20 cellular contexts compared by ENCODE assay signal in genomic region chr16:46897471-46897870, GRCh38.
"Had no signal": no experiment of that assay in that cellular context is flagged by ENCODE, and none has a peak within 500 bp of the region (broad histone marks: within the 10 kb centered on the region; RNA-seq: fewer than 3 reads in every experiment).

No MANE protein-coding gene starts in this region.

- ATAC-seq: activated CD4-positive, alpha-beta T cell treated with anti-CD3 and anti-CD28 coated beads for 36 hours; esophagus mucosa had no signal

- H3K4me1 ChIP-seq: left lung, neural progenitor cell had no signal

- H3K9me3 ChIP-seq: breast epithelium, left lung, spleen, vagina had no signal

- H3K27me3 Mint-ChIP-seq: activated CD4-positive, alpha-beta memory T cell treated with anti-CD3 and anti-CD28 coated beads, Interleukin-2, amount 10 ng/mL, durations not matched to agents 7 days and 5 days; activated CD4-positive, alpha-beta T cell treated with anti-CD3 and anti-CD28 coated beads for 36 hours; activated naive CD8-positive, alpha-beta T cell treated with anti-CD3 and anti-CD28 coated beads, Interleukin-2, amount 10 ng/mL, durations not matched to agents 7 days and 5 days had no signal

- H3K27ac Mint-ChIP-seq: activated CD4-positive, alpha-beta memory T cell treated with anti-CD3 and anti-CD28 coated beads, Interleukin-2, amount 10 ng/mL, durations not matched to agents 7 days and 5 days; activated CD4-positive, alpha-beta T cell treated with anti-CD3 and anti-CD28 coated beads for 36 hours; activated naive CD8-positive, alpha-beta T cell treated with anti-CD3 and anti-CD28 coated beads, Interleukin-2, amount 10 ng/mL, durations not matched to agents 7 days and 5 days; T-helper 2 cell treated with Interferon-gamma antibody and Interleukin-4, amounts not matched to agents 5 μg/mL and 100 μg/mL, for 36 hours had no signal

- H3K79me2 ChIP-seq: parathyroid adenoma had no signal

- H3K4me1 Mint-ChIP-seq: activated CD4-positive, alpha-beta memory T cell treated with anti-CD3 and anti-CD28 coated beads, Interleukin-2, amount 10 ng/mL, durations not matched to agents 7 days and 5 days; activated CD4-positive, alpha-beta T cell treated with anti-CD3 and anti-CD28 coated beads for 36 hours; activated naive CD8-positive, alpha-beta T cell treated with anti-CD3 and anti-CD28 coated beads, Interleukin-2, amount 10 ng/mL, durations not matched to agents 7 days and 5 days had no signal

- H3K36me3 Mint-ChIP-seq: activated naive CD8-positive, alpha-beta T cell treated with anti-CD3 and anti-CD28 coated beads, Interleukin-2, amount 10 ng/mL, durations not matched to agents 7 days and 5 days had no signal

- H3K27ac ChIP-seq: breast epithelium, left lung, neural progenitor cell, parathyroid adenoma, spleen, vagina had no signal

- H3K36me3 ChIP-seq: breast epithelium, neural progenitor cell, vagina had no signal

- H2AFZ ChIP-seq: neural progenitor cell, parathyroid adenoma had no signal

- H3K4me3 ChIP-seq: breast epithelium, left lung, neural progenitor cell, spleen, vagina had no signal

- H3K9ac ChIP-seq: neural progenitor cell, parathyroid adenoma had no signal

- H3K9me3 Mint-ChIP-seq: activated CD4-positive, alpha-beta memory T cell treated with anti-CD3 and anti-CD28 coated beads, Interleukin-2, amount 10 ng/mL, durations not matched to agents 7 days and 5 days; activated naive CD8-positive, alpha-beta T cell treated with anti-CD3 and anti-CD28 coated beads, Interleukin-2, amount 10 ng/mL, durations not matched to agents 7 days and 5 days; endodermal cell; neural progenitor cell; T-helper 2 cell treated with Interferon-gamma antibody and Interleukin-4, amounts not matched to agents 5 μg/mL and 100 μg/mL, for 36 hours had no signal

- H3K4me3 Mint-ChIP-seq: activated CD4-positive, alpha-beta memory T cell treated with anti-CD3 and anti-CD28 coated beads, Interleukin-2, amount 10 ng/mL, durations not matched to agents 7 days and 5 days; activated CD4-positive, alpha-beta T cell treated with anti-CD3 and anti-CD28 coated beads for 36 hours; activated naive CD8-positive, alpha-beta T cell treated with anti-CD3 and anti-CD28 coated beads, Interleukin-2, amount 10 ng/mL, durations not matched to agents 7 days and 5 days; endodermal cell; T-helper 2 cell treated with Interferon-gamma antibody and Interleukin-4, amounts not matched to agents 5 μg/mL and 100 μg/mL, for 36 hours had no signal

- DNase-seq: activated CD4-positive, alpha-beta memory T cell treated with anti-CD3 and anti-CD28 coated beads, Interleukin-2, amount 10 ng/mL, durations not matched to agents 7 days and 5 days; activated CD4-positive, alpha-beta T cell treated with anti-CD3 and anti-CD28 coated beads for 36 hours; activated gamma-delta T cell treated with Interleukin-2 at 50 U/mL for 16 hours; activated naive CD8-positive, alpha-beta T cell treated with anti-CD3 and anti-CD28 coated beads, Interleukin-2, amount 10 ng/mL, durations not matched to agents 7 days and 5 days; activated T-cell treated with anti-CD3 and anti-CD28 coated beads, Interleukin-2, amount 50 U/mL, for 48 hours; anterior cingulate cortex; endodermal cell; left lung; mesenchymal stem cell; retina; spleen; stimulated activated CD4-positive, alpha-beta T cell treated with anti-CD3 and anti-CD28 coated beads, Interleukin-1b, Interleukin-23, amount 100 ng/mL, for 48 hours; stimulated activated naive CD4-positive, alpha-beta T cell; SW 1271 had no signal

- H3K4me2 ChIP-seq: neural progenitor cell had no signal

- H3K27me3 ChIP-seq: breast epithelium, left lung, neural progenitor cell, spleen, vagina had no signal
